In genomic region chr5:72940082-72940481, GRCh38 we compare ENCODE assay signal across 29 cellular contexts. TPM values are rescaled to one million over a fixed set of nuclear protein-coding genes. Genes with fewer than 3 reads are reported as not detected.
DNase-seq lines count a peak whose midpoint lies in the region; ATAC-seq and TF ChIP-seq lines count a peak whose summit lies in the region.
"Had no signal": no experiment of that assay in that cellular context is flagged by ENCODE, and none has a peak within 500 bp of the region (broad histone marks: within the 10 kb centered on the region; RNA-seq: fewer than 3 reads in every experiment).

No MANE protein-coding gene starts in this region.

- H3K27me3 Mint-ChIP-seq in dendritic cell treated with granulocyte-macrophage colony-stimulating factor and Interleukin-4, amounts not matched to agents 40 ng/mL and 50 ng/mL, for 4 days: peaks cover 2% of the 10 kb centered on the region
- H3K27me3 Mint-ChIP-seq: type B pancreatic cell had no signal

- intact Hi-C loops in dendritic cell treated with granulocyte-macrophage colony-stimulating factor and Interleukin-4, amounts not matched to agents 40 ng/mL and 50 ng/mL, for 4 days (cut with micrococcal nuclease): no loop called here
- intact Hi-C loops in lower lobe of right lung (cut with DNase I): no loop called here

- no peak overlapping the region for H3K4me3 ChIP-seq in lower lobe of right lung
- H3K4me3 ChIP-seq: ascending aorta, GM23338, psoas muscle, skin epidermis had no signal

- H3K27me3 ChIP-seq in lower lobe of right lung (ENCODE audit: low read depth): no peaks in the 10 kb centered on the region
- H3K27me3 ChIP-seq: ascending aorta, neutrophil had no signal

- peak overlapping the region; percentile 88 for H3K27ac Mint-ChIP-seq in dendritic cell treated with granulocyte-macrophage colony-stimulating factor and Interleukin-4, amounts not matched to agents 40 ng/mL and 50 ng/mL, for 4 days
- H3K27ac Mint-ChIP-seq: activated naive CD8-positive, alpha-beta T cell; activated T-helper 17 cell treated with anti-CD3 and anti-CD28 coated beads, Interleukin-2, amount 50 U/mL, for 72 hours; CD8-positive, alpha-beta T cell; GM23338; type B pancreatic cell had no signal

- H3K36me3 ChIP-seq in lower lobe of right lung: no peaks in the 10 kb centered on the region
- H3K36me3 ChIP-seq: ascending aorta, neutrophil had no signal

- peaks cover 7% of the 10 kb centered on the region for H3K36me3 Mint-ChIP-seq in dendritic cell treated with granulocyte-macrophage colony-stimulating factor and Interleukin-4, amounts not matched to agents 40 ng/mL and 50 ng/mL, for 4 days (ENCODE audit: low read depth)
- H3K36me3 Mint-ChIP-seq: CD8-positive, alpha-beta T cell; type B pancreatic cell had no signal

- no peak for TF ChIP-seq CTCF in lower lobe of right lung (IDR thresholded peaks at IDR 0.05)

- H3K9me3 Mint-ChIP-seq in dendritic cell treated with granulocyte-macrophage colony-stimulating factor and Interleukin-4, amounts not matched to agents 40 ng/mL and 50 ng/mL, for 4 days: peaks cover 8% of the 10 kb centered on the region
- H3K9me3 Mint-ChIP-seq: activated T-helper 17 cell treated with anti-CD3 and anti-CD28 coated beads, Interleukin-2, amount 50 U/mL, for 72 hours; CD8-positive, alpha-beta T cell had no signal

- ATAC-seq in lower lobe of right lung (peak; percentile 48 to 52), HG02840 (IDR thresholded peaks at IDR 0.05; ENCODE audit: low FRiP score, unreplicated experiment) (no peak), HG03045 (IDR thresholded peaks at IDR 0.05; ENCODE audit: unreplicated experiment) (no peak)
- ATAC-seq: activated T-helper 17 cell treated with anti-CD3 and anti-CD28 coated beads, Interleukin-2, amount 50 U/mL, for 72 hours; CD8-positive, alpha-beta T cell; GM23338; psoas muscle had no signal

- peak overlapping the region; percentile 38 for H3K27ac ChIP-seq in lower lobe of right lung
- H3K27ac ChIP-seq: ascending aorta, neutrophil, psoas muscle, RWPE1 had no signal

- peaks cover 68% of the 10 kb centered on the region for H3K4me1 Mint-ChIP-seq in dendritic cell treated with granulocyte-macrophage colony-stimulating factor and Interleukin-4, amounts not matched to agents 40 ng/mL and 50 ng/mL, for 4 days (ENCODE audit: low read depth)
- H3K4me1 Mint-ChIP-seq: activated T-helper 17 cell treated with anti-CD3 and anti-CD28 coated beads, Interleukin-2, amount 50 U/mL, for 72 hours; GM23338 had no signal

- no peaks in the 10 kb centered on the region for H3K9me3 ChIP-seq in lower lobe of right lung
- H3K9me3 ChIP-seq: ascending aorta, neutrophil, psoas muscle had no signal

- H3K4me1 ChIP-seq in lower lobe of right lung: peaks cover 25% of the 10 kb centered on the region
- H3K4me1 ChIP-seq: ascending aorta had no signal

- DNase-seq in HuH-7 (ENCODE audit: low spot score) (peak; percentile 25), NOMO-1 treated with DMSO at 0.1 percent for 48 hours (lab: John Stamatoyannopoulos, UW; ENCODE audit: unreplicated experiment) (peak; percentile 65), lower lobe of right lung (no peak), NK-92 (lab: John Stamatoyannopoulos, UW; ENCODE audit: unreplicated experiment) (no peak), COLO668 (lab: John Stamatoyannopoulos, UW; ENCODE audit: unreplicated experiment) (no peak)
- DNase-seq: activated CD4-positive, alpha-beta T cell treated with anti-CD3 and anti-CD28 coated beads, Interleukin-2, amount 50 U/mL, for 4 hours; activated CD4-positive, CD25-positive, alpha-beta regulatory T cell; activated CD8-positive, alpha-beta memory T cell treated with anti-CD3 and anti-CD28 coated beads, Interleukin-2, amount 50 U/mL, for 48 hours; CD8-positive, alpha-beta T cell; central memory CD4-positive, alpha-beta T cell; dermis blood vessel endothelial cell; DMS153; head of caudate nucleus; mesendoderm; NCI-H1436; NCI-H510A treated with DMSO at 0.1 percent for 48 hours; psoas muscle; stimulated activated CD4-positive, alpha-beta T cell treated with anti-CD3 and anti-CD28 coated beads, Interleukin-2, amount 100 ng/mL, for 24 hours had no signal

- peak overlapping the region; percentile 52 for H3K4me3 Mint-ChIP-seq in dendritic cell treated with granulocyte-macrophage colony-stimulating factor and Interleukin-4, amounts not matched to agents 40 ng/mL and 50 ng/mL, for 4 days
- H3K4me3 Mint-ChIP-seq: activated naive CD8-positive, alpha-beta T cell; activated T-helper 17 cell treated with anti-CD3 and anti-CD28 coated beads, Interleukin-2, amount 50 U/mL, for 72 hours; CD8-positive, alpha-beta T cell; GM23338; type B pancreatic cell had no signal

RNA-seq across cellular contexts. Expression of gene FCHO2, which starts 15.8 kb away (rescaled TPM):
- 89.9 TPM for total RNA-seq in lower lobe of right lung

Comparison
In these comparisons a context has a peak if more than half of its experiments do, and no peak if none do; other contexts are left out.
1. DNase-seq: peak in HuH-7 (single experiment) and NOMO-1 treated with DMSO at 0.1 percent for 48 hours (single experiment); none in lower lobe of right lung (single experiment), NK-92 (single experiment) and COLO668 (single experiment).
2. ATAC-seq: peak in lower lobe of right lung (2 of 2); none in HG02840 (single experiment) and HG03045 (single experiment).